In genomic region chr14:76872796-76873432, GRCh38 we compare ENCODE assay signal across 9 cellular contexts. TPM values are rescaled to one million over a fixed set of nuclear protein-coding genes. Genes with fewer than 3 reads are reported as not detected.
DNase-seq lines count a peak whose midpoint lies in the region; ATAC-seq, FAIRE-seq and TF ChIP-seq lines count a peak whose summit lies in the region.
"Had no signal": no experiment of that assay in that cellular context is flagged by ENCODE, and none has a peak within 500 bp of the region (broad histone marks: within the 10 kb centered on the region; RNA-seq: fewer than 3 reads in every experiment).

No MANE protein-coding gene starts in this region.

- intact Hi-C loops in natural killer cell (cut with micrococcal nuclease) = loop anchor here (1.0 to 2.0 kb wide), 2 partner anchors 180 to 222 kb away; no protein-coding TSS in a partner anchor

- H3K4me3 ChIP-seq in AG04450 (ENCODE audit: low read depth, low read length) (no peak overlapping the region), epithelial cell of esophagus (ENCODE audit: low read length) (no peak overlapping the region)

- H3K36me3 Mint-ChIP-seq in activated CD8-positive, alpha-beta memory T cell treated with anti-CD3 and anti-CD28 coated beads, Interleukin-2, amount 10 ng/mL, durations not matched to agents 7 days and 5 days = no peaks in the 10 kb centered on the region
- no peaks in the 10 kb centered on the region for H3K36me3 Mint-ChIP-seq in natural killer cell

- peaks cover 1% of the 10 kb centered on the region for H3K4me1 Mint-ChIP-seq in activated CD8-positive, alpha-beta memory T cell treated with anti-CD3 and anti-CD28 coated beads, Interleukin-2, amount 10 ng/mL, durations not matched to agents 7 days and 5 days
- H3K4me1 Mint-ChIP-seq in natural killer cell = peaks cover 2% of the 10 kb centered on the region in 2 donors

- DNase-seq in AG04450 (ENCODE audit: low read depth, low spot score) (no peak), GM18507 (ENCODE audit: extremely low spot score, insufficient read length, low read depth) (peak; percentile 55), NCI-H748 (lab: John Stamatoyannopoulos, UW; ENCODE audit: unreplicated experiment) (peak; percentile 49), epithelial cell of esophagus (ENCODE audit: low read depth) (peak; percentile 46), natural killer cell (peak; percentile 61)
- peak; percentile 74 for DNase-seq in activated CD8-positive, alpha-beta memory T cell treated with anti-CD3 and anti-CD28 coated beads, Interleukin-2, amount 10 ng/mL, durations not matched to agents 7 days and 5 days
- DNase-seq in stimulated activated naive CD4-positive, alpha-beta T cell treated with Interleukin-2 at 50 U/mL for 16 hours (lab: John Stamatoyannopoulos, UW) = peak; percentile 37

- peak; percentile 63 for ATAC-seq in activated CD8-positive, alpha-beta memory T cell treated with anti-CD3 and anti-CD28 coated beads, Interleukin-2, amount 10 ng/mL, durations not matched to agents 7 days and 5 days
- ATAC-seq in natural killer cell = peak; percentile 76 to 93 (median 80)
- no peak for ATAC-seq in GM21723 (IDR thresholded peaks at IDR 0.05; ENCODE audit: unreplicated experiment)

- H3K27me3 Mint-ChIP-seq in activated CD8-positive, alpha-beta memory T cell treated with anti-CD3 and anti-CD28 coated beads, Interleukin-2, amount 10 ng/mL, durations not matched to agents 7 days and 5 days = peaks cover 17% of the 10 kb centered on the region
- H3K27me3 Mint-ChIP-seq in natural killer cell (ENCODE audit: low read depth in 2 of 2) = peaks cover 7 to 9% of the 10 kb centered on the region in 2 donors

- H3K27me3 ChIP-seq in AG04450 (ENCODE audit: control insufficient read depth, insufficient read depth, low read length) = peaks cover 20% of the 10 kb centered on the region

- POLR2A ChIA-PET in AG04450 (lab: Yijun Ruan, JAX) = interaction anchor here (1.7 kb wide), 1 partner anchor 197 kb away, joined by 3 read pairs; no protein-coding TSS in a partner anchor

- FAIRE-seq in GM18507 (lab: Jason Lieb, UNC) = peak; percentile 81

- CTCF ChIA-PET in AG04450 (lab: Charles Lee) = interaction anchor here (0.6 to 9.7 kb wide), 31 partner anchors 9 to 442 kb away, joined by 3 to 524 read pairs (median 4); partner anchors contain the start of gene CIPC
- CTCF ChIA-PET in activated CD8-positive, alpha-beta memory T cell treated with anti-CD3 and anti-CD28 coated beads, Interleukin-2, amount 10 ng/mL, durations not matched to agents 7 days and 5 days (lab: Charles Lee) = interaction anchor here (0.7 to 9.3 kb wide), 40 partner anchors 9 to 443 kb away, joined by 3 to 348 read pairs (median 4); partner anchors contain the start of genes ANGEL1 and IRF2BPL

- no peak overlapping the region for H3K4me3 Mint-ChIP-seq in activated CD8-positive, alpha-beta memory T cell treated with anti-CD3 and anti-CD28 coated beads, Interleukin-2, amount 10 ng/mL, durations not matched to agents 7 days and 5 days
- no peak overlapping the region for H3K4me3 Mint-ChIP-seq in natural killer cell

- peak; percentile 85 for TF ChIP-seq CTCF in AG04450 (IDR thresholded peaks at IDR 0.05; ENCODE audit: low read depth, low read length)
- TF ChIP-seq CTCF in epithelial cell of esophagus (IDR thresholded peaks at IDR 0.05; ENCODE audit: insufficient read depth, low read depth, low read length, missing control alignments) = peak; percentile 80
- TF ChIP-seq CTCF in natural killer cell (IDR thresholded peaks at IDR 0.05) = peak; percentile 85

- H3K9me3 ChIP-seq in AG04450 (ENCODE audit: control insufficient read depth, insufficient read depth, low read length) = peaks cover 5% of the 10 kb centered on the region

- no peak overlapping the region for H3K27ac Mint-ChIP-seq in activated CD8-positive, alpha-beta memory T cell treated with anti-CD3 and anti-CD28 coated beads, Interleukin-2, amount 10 ng/mL, durations not matched to agents 7 days and 5 days
- H3K27ac Mint-ChIP-seq in natural killer cell = no peak overlapping the region

- no peak overlapping the region for H3K27ac ChIP-seq in AG04450 (ENCODE audit: low read depth, low read length)

- H3K9me3 Mint-ChIP-seq in activated CD8-positive, alpha-beta memory T cell treated with anti-CD3 and anti-CD28 coated beads, Interleukin-2, amount 10 ng/mL, durations not matched to agents 7 days and 5 days (ENCODE audit: low read depth) = no peaks in the 10 kb centered on the region
- H3K9me3 Mint-ChIP-seq in natural killer cell = no peaks in the 10 kb centered on the region

RNA-seq across cellular contexts. Expression of gene LRRC74A, which starts 46.7 kb away (rescaled TPM):
- polyA plus RNA-seq in AG04450 (2011; rRNA removed) = not detected in 2 replicates
- polyA minus RNA-seq in AG04450 (2011; rRNA and poly(A)+ RNA removed) = not detected in 2 replicates
- not detected for total RNA-seq in activated CD8-positive, alpha-beta memory T cell treated with anti-CD3 and anti-CD28 coated beads, Interleukin-2, amount 10 ng/mL, durations not matched to agents 7 days and 5 days
- total RNA-seq in natural killer cell = not detected
- total RNA-seq: temporal lobe had no signal
